In genomic region chr2:100107440-100107839, GRCh38 we compare ENCODE assay signal across 24 cellular contexts. TPM values are rescaled to one million over a fixed set of nuclear protein-coding genes. Genes with fewer than 3 reads are reported as not detected.
"Had no signal": no experiment of that assay in that cellular context is flagged by ENCODE, and none has a peak within 500 bp of the region (broad histone marks: within the 10 kb centered on the region; RNA-seq: fewer than 3 reads in every experiment).

No MANE protein-coding gene starts in this region.

- H3K36me3 Mint-ChIP-seq: activated naive CD8-positive, alpha-beta T cell treated with anti-CD3 and anti-CD28 coated beads, Interleukin-2, amount 10 ng/mL, durations not matched to agents 7 days and 5 days had no signal

- H3K27me3 ChIP-seq: pancreas, thyroid gland had no signal

- H3K36me3 ChIP-seq: gastrocnemius medialis, heart left ventricle, pancreas, spleen, thyroid gland had no signal

- H3K27ac ChIP-seq: body of pancreas, gastrocnemius medialis, pancreas, thyroid gland had no signal

- H3K4me3 ChIP-seq: body of pancreas, coronary artery, gastrocnemius medialis, heart left ventricle, lung, pancreas, spleen, thyroid gland had no signal

- H3K9me3 Mint-ChIP-seq: activated CD8-positive, alpha-beta T cell treated with anti-CD3 and anti-CD28 coated beads for 36 hours; activated naive CD8-positive, alpha-beta T cell treated with anti-CD3 and anti-CD28 coated beads, Interleukin-2, amount 10 ng/mL, durations not matched to agents 7 days and 5 days; activated T-helper 17 cell treated with anti-CD3 and anti-CD28 coated beads, Interleukin-2, amount 50 U/mL, for 72 hours had no signal

- H3K4me1 ChIP-seq: gastrocnemius medialis, pancreas had no signal

- H3K9me3 ChIP-seq: body of pancreas, gastrocnemius medialis, heart left ventricle, pancreas, spleen, thyroid gland had no signal

- H3K4me3 Mint-ChIP-seq: activated CD8-positive, alpha-beta T cell treated with anti-CD3 and anti-CD28 coated beads for 36 hours; activated naive CD8-positive, alpha-beta T cell treated with anti-CD3 and anti-CD28 coated beads, Interleukin-2, amount 10 ng/mL, durations not matched to agents 7 days and 5 days; activated T-helper 17 cell treated with anti-CD3 and anti-CD28 coated beads, Interleukin-2, amount 50 U/mL, for 72 hours had no signal

- DNase-seq: activated CD4-positive, alpha-beta T cell treated with anti-CD3 and anti-CD28 coated beads for 48 hours; activated CD8-positive, alpha-beta T cell treated with anti-CD3 and anti-CD28 coated beads for 36 hours; activated naive CD4-positive, alpha-beta T cell treated with Interleukin-2 at 50 U/mL for 16 hours; activated naive CD8-positive, alpha-beta T cell treated with anti-CD3 and anti-CD28 coated beads, Interleukin-2, amount 10 ng/mL, durations not matched to agents 7 days and 5 days; activated T-cell treated with anti-CD3 and anti-CD28 coated beads, Interleukin-2, amount 50 U/mL, for 1 hour; amygdala; body of pancreas; central memory CD4-positive, alpha-beta T cell; erythroblast; gastrocnemius medialis; heart left ventricle; kidney; midbrain; pancreas; spleen; stimulated activated naive CD4-positive, alpha-beta T cell; thyroid gland had no signal

- H3K27ac Mint-ChIP-seq: activated CD8-positive, alpha-beta T cell treated with anti-CD3 and anti-CD28 coated beads for 36 hours; activated naive CD8-positive, alpha-beta T cell treated with anti-CD3 and anti-CD28 coated beads, Interleukin-2, amount 10 ng/mL, durations not matched to agents 7 days and 5 days; activated T-helper 17 cell treated with anti-CD3 and anti-CD28 coated beads, Interleukin-2, amount 50 U/mL, for 72 hours had no signal

- H3K4me1 Mint-ChIP-seq: activated T-helper 17 cell treated with anti-CD3 and anti-CD28 coated beads, Interleukin-2, amount 50 U/mL, for 72 hours had no signal

- ATAC-seq: activated CD8-positive, alpha-beta T cell treated with anti-CD3 and anti-CD28 coated beads for 36 hours; activated T-helper 17 cell treated with anti-CD3 and anti-CD28 coated beads, Interleukin-2, amount 50 U/mL, for 72 hours; body of pancreas; gastrocnemius medialis; left lobe of liver; pancreas; sciatic nerve had no signal

RNA-seq across cellular contexts. Expression of gene AFF3, which starts 35.0 kb away (rescaled TPM):
- total RNA-seq: myocyte, pulmonary artery endothelial cell had no signal
